In the genomic region with DNA sequence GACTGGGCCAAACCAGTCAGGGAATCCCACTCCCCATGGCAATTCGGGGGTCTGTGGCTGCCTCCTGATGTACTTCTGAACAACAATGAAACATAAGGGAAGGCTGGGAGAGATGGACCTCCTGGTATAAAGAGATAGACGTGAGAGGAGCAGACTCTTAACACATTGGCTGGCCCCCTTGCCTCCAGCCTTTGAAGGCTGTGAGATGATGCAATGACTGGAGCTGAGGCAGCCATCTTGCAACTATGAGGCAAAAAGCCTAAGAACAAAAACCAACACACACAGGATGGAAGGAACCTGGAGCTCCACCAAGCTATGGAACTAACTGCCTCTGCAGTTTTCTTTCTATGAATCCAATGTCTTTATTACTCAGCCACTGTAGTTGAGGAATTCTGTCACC, we compare ENCODE assay signal across 4 cellular contexts. TPM values are rescaled to one million over a fixed set of nuclear protein-coding genes. Genes with fewer than 3 reads are reported as not detected.
"Had no signal": no experiment of that assay in that cellular context is flagged by ENCODE, and none has a peak within 500 bp of the region (broad histone marks: within the 10 kb centered on the region; RNA-seq: fewer than 3 reads in every experiment).

No MANE protein-coding gene starts in this region.

RNA-seq across cellular contexts. Expression of a gene that starts 58.8 kb away (rescaled TPM):
- total RNA-seq: LHCN-M2, M059J, MCF 10A, NCI-H460 had no signal
